ENCODE assay signal across 2 cellular contexts in genomic region chr5:96001262-96001661, GRCh38.
TF ChIP-seq lines count a peak whose summit lies in the region.

No MANE protein-coding gene starts in this region.

TF ChIP-seq in HCT116, 20 proteins besides CTCF, POLR2A, EP300 and RAD21 (continued from another document):
- TF ChIP-seq REST (IDR thresholded peaks at IDR 0.05; ENCODE audit: low read depth) (no peak), SIN3A (IDR thresholded peaks at IDR 0.05; ENCODE audit: low read depth) (no peak), ZFX (IDR thresholded peaks at IDR 0.05) (no peak), FOSL1 (IDR thresholded peaks at IDR 0.05; ENCODE audit: low read depth) (no peak), EZH2phosphoT487 (IDR thresholded peaks at IDR 0.05; ENCODE audit: borderline replicate concordance) (no peak), EZH2 (IDR thresholded peaks at IDR 0.05) (no peak), CBX3 (IDR thresholded peaks at IDR 0.05; ENCODE audit: low read depth) (no peak), EGR1 (IDR thresholded peaks at IDR 0.05; ENCODE audit: low read depth) (no peak), POLR2AphosphoS5 (IDR thresholded peaks at IDR 0.05; ENCODE audit: low read depth, low read length) (no peak)

TF ChIP-seq in liver, 16 proteins besides CTCF, POLR2A, EP300 and RAD21 (continued from another document):
- TF ChIP-seq REST (IDR thresholded peaks at IDR 0.05): no peak
